Comparison of ENCODE assay signal across 29 cellular contexts in genomic region chrX:115487608-115488007, GRCh38.
"Had no signal": no experiment of that assay in that cellular context is flagged by ENCODE, and none has a peak within 500 bp of the region (broad histone marks: within the 10 kb centered on the region; RNA-seq: fewer than 3 reads in every experiment).

No MANE protein-coding gene starts in this region.

- H3K4me1 ChIP-seq: pancreas, prostate gland, right atrium auricular region, spleen, suprapubic skin, testis, transverse colon, upper lobe of right lung, uterus had no signal

- ATAC-seq: naive thymus-derived CD8-positive, alpha-beta T cell; natural killer cell treated with Interleukin-12 subunit alpha and Interleukin-12 subunit beta and Interleukin-15 and Interleukin-18, amount 100 ng/mL, for 72 hours; pancreas; sciatic nerve; stimulated activated memory B cell treated with anti-CD40 and anti-IgM and Interleukin-4, amounts not matched to agents 10 μg/mL and 1 μg/mL and 100 μg/mL, for 72 hours; stimulated activated naive CD8-positive, alpha-beta T cell treated with anti-CD3 and anti-CD28 coated beads, Interleukin-15, amount 100 ng/mL, for 72 hours; stimulated activated naive CD8-positive, alpha-beta T cell treated with anti-CD3 and anti-CD28 coated beads, Interleukin-15, Interleukin-2, amounts not matched to agents 100 U/mL and 50 U/mL, for 24 hours; upper lobe of right lung had no signal

- H3K27me3 ChIP-seq: neutrophil, right atrium auricular region, spleen, suprapubic skin, testis, tibial artery, transverse colon, upper lobe of right lung, uterus had no signal

- H3K36me3 ChIP-seq: neutrophil, pancreas, prostate gland, right atrium auricular region, spleen, suprapubic skin, tibial artery, transverse colon, upper lobe of right lung, uterus had no signal

- H3K4me2 ChIP-seq: smooth muscle cell had no signal

- FAIRE-seq: pancreas had no signal

- H3K27ac ChIP-seq: neutrophil, pancreas, prostate gland, right atrium auricular region, skin epidermis, spleen, suprapubic skin, testis, tibial artery, transverse colon, upper lobe of right lung, uterus had no signal

- H3K4me3 ChIP-seq: pancreas, prostate gland, right atrium auricular region, skin epidermis, smooth muscle cell, spleen, suprapubic skin, testis, tibial artery, transverse colon, upper lobe of right lung, uterus had no signal

- DNase-seq: naive thymus-derived CD8-positive, alpha-beta T cell; nephron progenitor cell; nucleus accumbens; pancreas; retina; spleen; stimulated activated CD4-positive, alpha-beta T cell treated with anti-CD3 and anti-CD28 coated beads, Interleukin-12 subunit alpha, Interleukin-12 subunit beta, amount 100 ng/mL, for 4 hours; stimulated activated CD4-positive, alpha-beta T cell treated with anti-CD3 and anti-CD28 coated beads, Interleukin-1b, Interleukin-23, amount 100 ng/mL, for 48 hours; stimulated activated CD4-positive, alpha-beta T cell treated with anti-CD3 and anti-CD28 coated beads, Interleukin-4, amount 100 ng/mL, for 1 hour; stimulated activated CD4-positive, alpha-beta T cell treated with anti-CD3 and anti-CD28 coated beads, Interleukin-4, amount 100 ng/mL, for 4 hours; stimulated activated CD8-positive, alpha-beta memory T cell treated with anti-CD3 and anti-CD28 coated beads, Interleukin-4, amount 100 ng/mL, for 48 hours; stimulated activated naive CD4-positive, alpha-beta T cell; stimulated activated naive CD8-positive, alpha-beta T cell treated with anti-CD3 and anti-CD28 coated beads, Interleukin-15, amount 100 ng/mL, for 72 hours; stimulated activated naive CD8-positive, alpha-beta T cell treated with anti-CD3 and anti-CD28 coated beads, Interleukin-15, Interleukin-2, amounts not matched to agents 100 U/mL and 50 U/mL, for 24 hours; substantia nigra; testis; tibial artery; transverse colon; upper lobe of right lung; uterus had no signal

- H3K9me3 ChIP-seq: neutrophil, pancreas, prostate gland, suprapubic skin, testis, transverse colon, upper lobe of right lung, uterus had no signal
